In genomic region chr17:62816282-62816839, GRCh38 we compare ENCODE assay signal across 20 cellular contexts. TPM values are rescaled to one million over a fixed set of nuclear protein-coding genes. Genes with fewer than 3 reads are reported as not detected.
"Had no signal": no experiment of that assay in that cellular context is flagged by ENCODE, and none has a peak within 500 bp of the region (broad histone marks: within the 10 kb centered on the region; RNA-seq: fewer than 3 reads in every experiment).

No MANE protein-coding gene starts in this region.

- H3K4me3 ChIP-seq: gastroesophageal sphincter, heart left ventricle, mucosa of descending colon, right lobe of liver, skin epidermis, transverse colon, uterus had no signal

- H3K27me3 ChIP-seq: gastroesophageal sphincter, heart left ventricle, right lobe of liver, transverse colon, uterus had no signal

- H3K27ac ChIP-seq: gastroesophageal sphincter, heart left ventricle, right lobe of liver, skin epidermis, transverse colon, uterus, VCaP had no signal

- H3K9me3 ChIP-seq: mucosa of descending colon, right lobe of liver, transverse colon, uterus had no signal

- H3K4me1 ChIP-seq: right lobe of liver, uterus had no signal

- DNase-seq: activated CD4-positive, alpha-beta memory T cell treated with anti-CD3 and anti-CD28 coated beads, Interleukin-2, amount 10 ng/mL, durations not matched to agents 7 days and 5 days; activated CD4-positive, alpha-beta T cell treated with anti-CD3 and anti-CD28 coated beads, Interleukin-2, amount 10 ng/mL, durations not matched to agents 24 days and 14 days; activated gamma-delta T cell; activated naive CD4-positive, alpha-beta T cell treated with anti-CD3 and anti-CD28 coated beads, Interleukin-2, amount 50 U/mL, for 16 hours; activated naive CD8-positive, alpha-beta T cell treated with anti-CD3 and anti-CD28 coated beads, Interleukin-2, amount 50 U/mL, for 24 hours; anterior cingulate cortex; heart left ventricle; mucosa of descending colon; nucleus accumbens; right lobe of liver; stimulated activated naive B cell treated with anti-CD40 and anti-IgM and Interleukin-4, amounts not matched to agents 10 μg/mL and 1 μg/mL and 100 μg/mL, for 72 hours; transverse colon; uterus had no signal

- H3K36me3 ChIP-seq: gastroesophageal sphincter, heart left ventricle, right lobe of liver, transverse colon, uterus had no signal

RNA-seq across cellular contexts. Expression of gene MARCHF10, which starts 8.2 kb away (rescaled TPM):
- total RNA-seq: activated CD4-positive, alpha-beta memory T cell treated with anti-CD3 and anti-CD28 coated beads, Interleukin-2, amount 10 ng/mL, durations not matched to agents 7 days and 5 days; activated CD4-positive, alpha-beta T cell treated with anti-CD3 and anti-CD28 coated beads, Interleukin-2, amount 10 ng/mL, durations not matched to agents 24 days and 14 days; activated T-helper 1 cell treated with anti-CD3 and anti-CD28 coated beads, Interleukin-12 subunit alpha, Interleukin-12 subunit beta, Interleukin-2, Interleukin-4 antibody, amounts not matched to agents 30 ng/mL and 10 ng/mL and 1 ng/mL, durations not matched to agents 14 hours and 24 hours and 36 hours; cardiac septum; heart left ventricle; liver; right lobe of liver; T-helper 2 cell treated with Interferon-gamma antibody and Interleukin-4, amounts not matched to agents 100 ng/mL and 5 ng/mL, for 36 hours had no signal
- polyA plus RNA-seq: heart left ventricle, liver had no signal
